In genomic region chr5:83672158-83672557, GRCh38 we compare ENCODE assay signal across 19 cellular contexts. TPM values are rescaled to one million over a fixed set of nuclear protein-coding genes. Genes with fewer than 3 reads are reported as not detected.
A peak's percentile ranks its signal among the peaks of the same experiment; 100 is the strongest.
DNase-seq lines count a peak whose midpoint lies in the region; ATAC-seq, FAIRE-seq and TF ChIP-seq lines count a peak whose summit lies in the region.
"Had no signal": no experiment of that assay in that cellular context is flagged by ENCODE, and none has a peak within 500 bp of the region (broad histone marks: within the 10 kb centered on the region; RNA-seq: fewer than 3 reads in every experiment).

No MANE protein-coding gene starts in this region.

- no peaks in the 10 kb centered on the region for H4K20me1 ChIP-seq in HepG2 (ENCODE audit: insufficient read depth, low read length)
- H4K20me1 ChIP-seq in K562 (replicated peaks; ENCODE audit: control insufficient read depth, insufficient read depth, low read length): no peaks in the 10 kb centered on the region
- no peaks in the 10 kb centered on the region for H4K20me1 ChIP-seq in smooth muscle cell (ENCODE audit: low read depth)

- H3K9ac ChIP-seq in HepG2 (ENCODE audit: insufficient read depth, low read depth, low read length) (no peak overlapping the region), K562 (ENCODE audit: insufficient read depth in 1 of 2, low read depth in 2 of 2, low read length in 2 of 2) (no peak overlapping the region), smooth muscle cell (ENCODE audit: low read depth) (no peak overlapping the region)

- no peak overlapping the region for H3K4me3 ChIP-seq in HepG2 (replicated peaks in 1 of 3; ENCODE audit: insufficient read depth in 1 of 3, low read depth in 2 of 3, low read length in 3 of 3)
- no peak overlapping the region for H3K4me3 ChIP-seq in right lobe of liver
- no peak overlapping the region for H3K4me3 ChIP-seq in K562
- H3K4me3 ChIP-seq in smooth muscle cell: peak overlapping the region; percentile 3

- H3K4me2 ChIP-seq in HepG2 (ENCODE audit: low read depth, low read length): no peak overlapping the region
- no peak overlapping the region for H3K4me2 ChIP-seq in K562 (ENCODE audit: insufficient read depth, low read length)
- H3K4me2 ChIP-seq in smooth muscle cell: peak overlapping the region; percentile 62

- H3K9me1 ChIP-seq in K562 (ENCODE audit: control insufficient read depth, insufficient read depth, low read length): no peaks in the 10 kb centered on the region

- DNase-seq in HepG2 (ENCODE audit: low spot score): no peak
- DNase-seq in right lobe of liver: no peak
- no peak for DNase-seq in K562 (ENCODE audit: extremely low read depth in 1 of 4, low spot score in 3 of 4)
- no peak for DNase-seq in smooth muscle cell (lab: John Stamatoyannopoulos, UW; ENCODE audit: unreplicated experiment)
- no peak for DNase-seq in GM19238 (ENCODE audit: insufficient read length, low spot score)
- DNase-seq in caudate nucleus (lab: John Stamatoyannopoulos, UW): no peak
- DNase-seq: 8988T; C1 segment of cervical spinal cord; Calu3; CD4-positive, alpha-beta memory T cell; COR-L47; DMS53; DMS79 treated with DMSO at 0.1 percent for 48 hours; GF-D8; GOT3; H7; HCEC 1CT had no signal

- 2% methylated on average over 2 of the region's 2 CpGs for WGBS in HepG2 (ENCODE audit: low lambda C conversion rate)
- 70% methylated on average over 2 of the region's 2 CpGs for WGBS in right lobe of liver (ENCODE audit: insufficient coverage, low coverage, low lambda C conversion rate, missing lambda C conversion rate)
- 0% methylated on average over 2 of the region's 2 CpGs for WGBS in K562 (ENCODE audit: insufficient coverage, low coverage, missing lambda C conversion rate)
- WGBS in smooth muscle cell (ENCODE audit: low lambda C conversion rate): 81% methylated on average over 2 of the region's 2 CpGs

- H3K79me2 ChIP-seq in HepG2 (ENCODE audit: insufficient read depth, low read length) (no peaks in the 10 kb centered on the region), K562 (ENCODE audit: control insufficient read depth, insufficient read depth, low read length) (no peaks in the 10 kb centered on the region), smooth muscle cell (ENCODE audit: low read depth) (peaks cover 29% of the 10 kb centered on the region)

- TF ChIP-seq EP300 in HepG2 (IDR thresholded peaks at IDR 0.05; ENCODE audit: low read depth in 2 of 2, low read length in 2 of 2) (no peak), HepG2 (CRISPR knock-in tag; IDR thresholded peaks at IDR 0.05; ENCODE audit: borderline replicate concordance) (no peak), K562 (IDR thresholded peaks at IDR 0.05; ENCODE audit: low read length) (no peak)

- POLR2A ChIA-PET in HepG2 (lab: Yijun Ruan, JAX): no interaction called here
- POLR2A ChIA-PET in K562 (lab: Yijun Ruan, JAX): no interaction called here

- TF ChIP-seq CTCF in HepG2 (CRISPR knock-in tag; IDR thresholded peaks at IDR 0.05) (no peak), right lobe of liver (IDR thresholded peaks at IDR 0.05) (no peak), K562 (IDR thresholded peaks at IDR 0.05 in 2 of 3, conservative IDR thresholded peaks at IDR 0.05 in 1 of 3; ENCODE audit: insufficient read depth in 2 of 3, low read depth in 1 of 3, low read length in 3 of 3) (no peak), smooth muscle cell (IDR thresholded peaks at IDR 0.05; ENCODE audit: borderline replicate concordance, insufficient read depth, poor library complexity, severe bottlenecking) (no peak)

- ATAC-seq in HepG2 (no peak), right lobe of liver (no peak), K562 (no peak)

- H3K9me3 ChIP-seq in HepG2 (ENCODE audit: low read length) (no peaks in the 10 kb centered on the region), right lobe of liver (no peaks in the 10 kb centered on the region), K562 (replicated peaks; ENCODE audit: control insufficient read depth, insufficient read depth, low read depth, low read length) (no peaks in the 10 kb centered on the region), smooth muscle cell (replicated peaks; ENCODE audit: low read depth) (no peaks in the 10 kb centered on the region)

- intact Hi-C loops in HepG2 (cut with micrococcal nuclease; ENCODE audit: unreplicated experiment): no loop called here
- intact Hi-C loops in right lobe of liver (cut with DNase I): no loop called here
- intact Hi-C loops in K562 (cut with micrococcal nuclease): no loop called here

- FAIRE-seq in HepG2 (lab: Jason Lieb, UNC) (no peak), K562 (lab: Jason Lieb, UNC) (no peak)
- FAIRE-seq: GM12891, GM18507 had no signal

- H3F3A ChIP-seq in smooth muscle cell (ENCODE audit: low read depth): no peaks in the 10 kb centered on the region

- H3K4me1 ChIP-seq in HepG2 (ENCODE audit: insufficient read depth, low read length): no peaks in the 10 kb centered on the region
- no peaks in the 10 kb centered on the region for H3K4me1 ChIP-seq in right lobe of liver
- no peaks in the 10 kb centered on the region for H3K4me1 ChIP-seq in K562 (replicated peaks in 1 of 2; ENCODE audit: control insufficient read depth in 2 of 2, insufficient read depth in 2 of 2, low read length in 2 of 2)
- H3K4me1 ChIP-seq in smooth muscle cell (ENCODE audit: low read depth): no peaks in the 10 kb centered on the region

- H2AFZ ChIP-seq in HepG2 (ENCODE audit: low read length) (no peak overlapping the region), K562 (ENCODE audit: low read depth, low read length) (no peak overlapping the region), smooth muscle cell (ENCODE audit: low read depth) (peak overlapping the region; percentile 67)

- H3K36me3 ChIP-seq in HepG2 (replicated peaks in 1 of 2; ENCODE audit: control insufficient read depth in 1 of 2, insufficient read depth in 2 of 2, low read length in 2 of 2): no peaks in the 10 kb centered on the region
- H3K36me3 ChIP-seq in right lobe of liver: no peaks in the 10 kb centered on the region
- H3K36me3 ChIP-seq in K562 (ENCODE audit: control insufficient read depth, insufficient read depth, low read length): no peaks in the 10 kb centered on the region
- no peaks in the 10 kb centered on the region for H3K36me3 ChIP-seq in smooth muscle cell (ENCODE audit: low read depth)

- no peak for TF ChIP-seq RAD21 in HepG2 (CRISPR knock-in tag; IDR thresholded peaks at IDR 0.05)
- no peak for TF ChIP-seq RAD21 in K562 (CRISPR knock-in tag; conservative IDR thresholded peaks at IDR 0.05 in 1 of 2, IDR thresholded peaks at IDR 0.05 in 1 of 2)

- BruUV-seq in HepG2 (replicated peaks; lab: Mats Ljungman, UMichigan): no TSS peak
- no TSS peak for BruUV-seq in K562 (replicated peaks; lab: Mats Ljungman, UMichigan)

- TF ChIP-seq POLR2A in HepG2 (IDR thresholded peaks at IDR 0.05; ENCODE audit: insufficient read depth in 1 of 2, low read depth in 2 of 2, low read length in 2 of 2) (no peak), right lobe of liver (IDR thresholded peaks at IDR 0.05) (no peak), K562 (conservative IDR thresholded peaks at IDR 0.05) (no peak)

- H3K27me3 ChIP-seq in HepG2 (ENCODE audit: control insufficient read depth in 1 of 2, insufficient read depth in 2 of 2, low read length in 2 of 2) (no peaks in the 10 kb centered on the region; a peak in 1 of 5 replicates), right lobe of liver (no peaks in the 10 kb centered on the region), K562 (ENCODE audit: control insufficient read depth in 2 of 2, insufficient read depth in 2 of 2, low read length in 2 of 2) (no peaks in the 10 kb centered on the region), smooth muscle cell (ENCODE audit: low read depth) (no peaks in the 10 kb centered on the region)

- in situ Hi-C loops in HepG2 (cut with HindIII; ENCODE audit: extremely low pct_ligation_motif_present, low pct_unique_long_range_greater_than_20kb): no loop called here
- in situ Hi-C loops in K562 (cut with MboI): no loop called here

- CTCF ChIA-PET in HepG2 (lab: Yijun Ruan, JAX; ENCODE audit: low intra/inter-chr PET ratio, low total read pairs): no interaction called here
- CTCF ChIA-PET in K562 (lab: Yijun Ruan, JAX; ENCODE audit: low intra/inter-chr PET ratio): no interaction called here

- H3K27ac ChIP-seq in HepG2 (ENCODE audit: extremely low read length, insufficient read depth, low read length) (no peak overlapping the region), right lobe of liver (no peak overlapping the region), K562 (ENCODE audit: extremely low read depth, low read depth, low read length) (no peak overlapping the region), smooth muscle cell (ENCODE audit: low read depth) (no peak overlapping the region), caudate nucleus (ENCODE audit: low read depth, low read length) (no peak overlapping the region)

RNA-seq across cellular contexts. Expression of gene HAPLN1, which starts 48.5 kb away (rescaled TPM):
- total RNA-seq in HepG2 (2016; rRNA removed; fragmentation: Illumina TruSeq; extraction: Trizol) (not detected in 2 replicates), right lobe of liver (under 1 TPM in 1 of 6 experiments, not detected in 5; 0.16 TPM), K562 (2014; rRNA removed) (not detected in 2 replicates), K562 (2014; rRNA removed; fragmentation: Illumina TruSeq; extraction: Trizol) (not detected in 2 replicates), K562 (2015; rRNA removed; fragmentation: Illumina TruSeq; extraction: Trizol) (not detected in 2 replicates), K562 (2021) (not detected in 2 replicates), smooth muscle cell (69.8 and 133 TPM in 2 replicates)
- not detected in 2 replicates for total RNA-seq in HepG2 (2016; cell fraction: cytosol; rRNA removed; fragmentation: Illumina TruSeq; extraction: Trizol; ENCODE audit: low read depth)
- not detected in 2 replicates for total RNA-seq in HepG2 (2016; cell fraction: insoluble cytoplasmic fraction; rRNA removed; fragmentation: Illumina TruSeq; extraction: Trizol)
- not detected in 2 replicates for total RNA-seq in HepG2 (2016; cell fraction: membrane; rRNA removed; fragmentation: Illumina TruSeq; extraction: Trizol)
- total RNA-seq in HepG2 (2016; cell fraction: nucleus; rRNA removed; fragmentation: Illumina TruSeq; extraction: Trizol): not detected in 2 replicates
- polyA plus RNA-seq in HepG2 (2011; rRNA removed) (not detected in 2 replicates), K562 (2011; rRNA removed) (not detected in 2 replicates), K562 (2014; fragmentation: Illumina TruSeq; extraction: Trizol) (not detected in 2 replicates), K562 (2014; fragmentation: Nextera tagmentation; extraction: Ambion mirVana) (not detected), K562 (2014; rRNA removed) (not detected in 2 replicates), smooth muscle cell (93.8 and 119 TPM in 2 replicates)
- not detected in 2 replicates for polyA plus RNA-seq in HepG2 (2011; cell fraction: cytosol; rRNA removed)
- not detected in 2 replicates for polyA plus RNA-seq in HepG2 (2011; cell fraction: nucleus; rRNA removed)
- polyA plus RNA-seq in HepG2 (2012): not detected in 2 replicates
- not detected in 2 replicates for polyA plus RNA-seq in HepG2 (2016; cell fraction: cytosol; fragmentation: Illumina TruSeq; extraction: Trizol; ENCODE audit: low read depth)
- not detected in 2 replicates for polyA plus RNA-seq in HepG2 (2016; cell fraction: insoluble cytoplasmic fraction; fragmentation: Illumina TruSeq; extraction: Trizol; ENCODE audit: low read depth)
- not detected in 2 replicates for polyA plus RNA-seq in HepG2 (2016; cell fraction: membrane; fragmentation: Illumina TruSeq; extraction: Trizol; ENCODE audit: low read depth)
- not detected in 2 replicates for polyA plus RNA-seq in HepG2 (2016; cell fraction: nucleus; fragmentation: Illumina TruSeq; extraction: Trizol; ENCODE audit: insufficient read depth, low read depth)
- polyA minus RNA-seq in HepG2 (2011; rRNA and poly(A)+ RNA removed; ENCODE audit: low replicate concordance): not detected in 2 replicates
- not detected in 2 replicates for polyA minus RNA-seq in HepG2 (2011; cell fraction: cytosol; rRNA and poly(A)+ RNA removed)
- not detected in 2 replicates for polyA minus RNA-seq in HepG2 (2011; cell fraction: nucleus; rRNA and poly(A)+ RNA removed)
- not detected in 2 replicates for total RNA-seq in K562 (2011; cell fraction: chromatin; rRNA removed; ENCODE audit: low replicate concordance)
- not detected in 2 replicates for total RNA-seq in K562 (2011; cell fraction: nucleolus; rRNA removed)
- total RNA-seq in K562 (2011; cell fraction: nucleoplasm; rRNA removed): not detected in 2 replicates
- not detected in 2 replicates for polyA plus RNA-seq in K562 (2011; cell fraction: cytosol; rRNA removed)
- polyA plus RNA-seq in K562 (2011; cell fraction: nucleus; rRNA removed): not detected in 2 replicates
- polyA plus RNA-seq in K562 (2012): not detected in 2 replicates
- not detected in 2 replicates for polyA minus RNA-seq in K562 (2011; rRNA and poly(A)+ RNA removed)
- polyA minus RNA-seq in K562 (2011; cell fraction: cytosol; rRNA and poly(A)+ RNA removed): not detected in 2 replicates
- not detected in 2 replicates for polyA minus RNA-seq in K562 (2011; cell fraction: nucleus; rRNA and poly(A)+ RNA removed)
- total RNA-seq: Calu3; CD4-positive, alpha-beta memory T cell had no signal
- polyA plus RNA-seq: CD4-positive, alpha-beta memory T cell had no signal

Comparison
In these comparisons a context has a peak if more than half of its experiments do, and no peak if none do; other contexts are left out.
1. RNA of gene HAPLN1, which starts 48.5 kb away (total RNA-seq): 69.8 to 133 TPM in smooth muscle cell; not detected in HepG2, 0.16 TPM in right lobe of liver and not detected in K562; every median in the first group is over 10 times any median in the second.
2. Of the 241 proteins assayed by ChIP-seq in both HepG2 and K562: peak only in HepG2: none; only in K562: MAFG; in both: MAFF and MAFK; in neither: 238.